30 cellular contexts compared by ENCODE assay signal in genomic region chr7:144672869-144673268, GRCh38.
"Had no signal": no experiment of that assay in that cellular context is flagged by ENCODE, and none has a peak within 500 bp of the region (broad histone marks: within the 10 kb centered on the region; RNA-seq: fewer than 3 reads in every experiment).

No MANE protein-coding gene starts in this region.

- H3K4me1 Mint-ChIP-seq: natural killer cell; nephron; stimulated activated naive B cell treated with anti-CD40 and anti-IgM and Interleukin-4, amounts not matched to agents 10 μg/mL and 1 μg/mL and 100 μg/mL, for 72 hours had no signal

- H3K4me3 Mint-ChIP-seq: naive thymus-derived CD4-positive, alpha-beta T cell; natural killer cell; nephron; neural progenitor cell; stimulated activated naive B cell treated with anti-CD40 and anti-IgM and Interleukin-4, amounts not matched to agents 10 μg/mL and 1 μg/mL and 100 μg/mL, for 72 hours; stimulated activated naive CD8-positive, alpha-beta T cell treated with anti-CD3 and anti-CD28 coated beads, Interleukin-15, Interleukin-2, amounts not matched to agents 100 ng/mL and 50 ng/mL, for 24 hours had no signal

- H3K27me3 Mint-ChIP-seq: naive thymus-derived CD4-positive, alpha-beta T cell; progenitor cell of endocrine pancreas; stimulated activated naive B cell treated with anti-CD40 and anti-IgM and Interleukin-4, amounts not matched to agents 10 μg/mL and 1 μg/mL and 100 μg/mL, for 72 hours; stimulated activated naive CD8-positive, alpha-beta T cell treated with anti-CD3 and anti-CD28 coated beads, Interleukin-15, Interleukin-2, amounts not matched to agents 100 ng/mL and 50 ng/mL, for 24 hours had no signal

- H3K4me2 ChIP-seq: neural progenitor cell, smooth muscle cell had no signal

- H3K9me3 Mint-ChIP-seq: naive thymus-derived CD4-positive, alpha-beta T cell; natural killer cell; nephron; neural progenitor cell; stimulated activated naive B cell treated with anti-CD40 and anti-IgM and Interleukin-4, amounts not matched to agents 10 μg/mL and 1 μg/mL and 100 μg/mL, for 72 hours; stimulated activated naive CD8-positive, alpha-beta T cell treated with anti-CD3 and anti-CD28 coated beads, Interleukin-15, Interleukin-2, amounts not matched to agents 100 ng/mL and 50 ng/mL, for 24 hours had no signal

- ATAC-seq: naive thymus-derived CD4-positive, alpha-beta T cell; natural killer cell; psoas muscle; right cardiac atrium; sciatic nerve; stimulated activated naive B cell treated with anti-CD40 and anti-IgM and Interleukin-4, amounts not matched to agents 10 μg/mL and 1 μg/mL and 100 μg/mL, for 72 hours; upper lobe of right lung had no signal

- H3K36me3 ChIP-seq: neural progenitor cell, ovary, spleen, stomach, thoracic aorta, thyroid gland, tibial nerve, upper lobe of right lung, uterus had no signal

- H2AFZ ChIP-seq: neural progenitor cell, parathyroid adenoma had no signal

- H3K4me3 ChIP-seq: neural progenitor cell, ovary, psoas muscle, skin epidermis, smooth muscle cell, spleen, stomach, thoracic aorta, thyroid gland, tibial nerve, upper lobe of right lung, uterus had no signal

- H3K27ac ChIP-seq: neural progenitor cell, ovary, parathyroid adenoma, psoas muscle, skin epidermis, spleen, stomach, thoracic aorta, thyroid gland, tibial nerve, upper lobe of right lung, uterus had no signal

- H3K27ac Mint-ChIP-seq: naive thymus-derived CD4-positive, alpha-beta T cell; natural killer cell; nephron; neural progenitor cell; progenitor cell of endocrine pancreas; stimulated activated naive B cell treated with anti-CD40 and anti-IgM and Interleukin-4, amounts not matched to agents 10 μg/mL and 1 μg/mL and 100 μg/mL, for 72 hours; stimulated activated naive CD8-positive, alpha-beta T cell treated with anti-CD3 and anti-CD28 coated beads, Interleukin-15, Interleukin-2, amounts not matched to agents 100 ng/mL and 50 ng/mL, for 24 hours had no signal

- H3K36me3 Mint-ChIP-seq: natural killer cell, neural progenitor cell had no signal

- H3K9ac ChIP-seq: neural progenitor cell, parathyroid adenoma had no signal

- H3K27me3 ChIP-seq: neural progenitor cell, ovary, spleen, stomach, thyroid gland, tibial nerve, upper lobe of right lung, uterus had no signal

- H3K79me2 ChIP-seq: parathyroid adenoma had no signal

- H3K9me3 ChIP-seq: ovary, psoas muscle, spleen, stomach, thoracic aorta, thyroid gland, tibial nerve, upper lobe of right lung, uterus had no signal

- H3K4me1 ChIP-seq: parathyroid adenoma, psoas muscle, spleen, stomach, thyroid gland, upper lobe of right lung, uterus had no signal

- DNase-seq: naive thymus-derived CD4-positive, alpha-beta T cell; natural killer cell; occipital lobe; ovary; posterior cingulate gyrus; psoas muscle; right cardiac atrium; spleen; stimulated activated CD4-positive, alpha-beta T cell treated with anti-CD3 and anti-CD28 coated beads, Interleukin-12 subunit alpha, Interleukin-12 subunit beta, amount 100 ng/mL, for 4 hours; stimulated activated CD4-positive, alpha-beta T cell treated with anti-CD3 and anti-CD28 coated beads, Interleukin-1b, Interleukin-23, amount 100 ng/mL, for 48 hours; stimulated activated CD4-positive, alpha-beta T cell treated with anti-CD3 and anti-CD28 coated beads, Interleukin-4, amount 100 ng/mL, for 1 hour; stimulated activated CD4-positive, alpha-beta T cell treated with anti-CD3 and anti-CD28 coated beads, Interleukin-4, amount 100 ng/mL, for 4 hours; stimulated activated CD8-positive, alpha-beta memory T cell treated with anti-CD3 and anti-CD28 coated beads, Interleukin-4, amount 100 ng/mL, for 48 hours; stimulated activated naive B cell treated with anti-CD40 and anti-IgM and Interleukin-4, amounts not matched to agents 10 μg/mL and 1 μg/mL and 100 μg/mL, for 72 hours; stimulated activated naive CD4-positive, alpha-beta T cell treated with Interleukin-2 at 50 U/mL for 16 hours; stomach; thyroid gland; trophoblast cell; upper lobe of right lung; uterus had no signal
